12 cellular contexts compared by ENCODE assay signal in genomic region chr1:39393645-39394044, GRCh38.
DNase-seq lines count a peak whose midpoint lies in the region; ATAC-seq and TF ChIP-seq lines count a peak whose summit lies in the region.
"Had no signal": no experiment of that assay in that cellular context is flagged by ENCODE, and none has a peak within 500 bp of the region (broad histone marks: within the 10 kb centered on the region; RNA-seq: fewer than 3 reads in every experiment).

No MANE protein-coding gene starts in this region.

- peak overlapping the region; percentile 69 for H3K4me2 ChIP-seq in PC-9

- no peak for ATAC-seq in gastroesophageal sphincter
- no peak for ATAC-seq in stimulated activated effector memory CD8-positive, alpha-beta T cell treated with anti-CD3 and anti-CD28 coated beads, Interleukin-12 subunit alpha, Interleukin-12 subunit beta, amount 100 ng/mL, for 72 hours
- no peak for ATAC-seq in HG02840 (IDR thresholded peaks at IDR 0.05; ENCODE audit: low FRiP score, unreplicated experiment)
- no peak for ATAC-seq in HG02870 (IDR thresholded peaks at IDR 0.05; ENCODE audit: unreplicated experiment)

- WGBS in gastroesophageal sphincter (ENCODE audit: low coverage in 1 of 2), 2 donors = 80 to 86% methylated on average over 1 to 11 of the region's 11 CpGs

- H3K79me2 ChIP-seq in PC-9 (ENCODE audit: low read depth) = peaks cover 41% of the 10 kb centered on the region

- H3K36me3 ChIP-seq in PC-9 (ENCODE audit: low read depth) (no peaks in the 10 kb centered on the region), gastroesophageal sphincter (peaks cover 0 to 14% of the 10 kb centered on the region in 2 donors)

- DNase-seq in activated CD4-positive, alpha-beta memory T cell treated with anti-CD3 and anti-CD28 coated beads for 36 hours = no peak
- no peak for DNase-seq in activated CD4-positive, alpha-beta memory T cell treated with anti-CD3 and anti-CD28 coated beads, Interleukin-2, amount 10 ng/mL, durations not matched to agents 7 days and 5 days
- DNase-seq in PC-9 = no peak
- no peak for DNase-seq in stimulated activated effector memory CD8-positive, alpha-beta T cell treated with anti-CD3 and anti-CD28 coated beads, Interleukin-12 subunit alpha, Interleukin-12 subunit beta, amount 100 ng/mL, for 72 hours (ENCODE audit: low spot score in 2 of 2)
- no peak for DNase-seq in erythroblast (lab: John Stamatoyannopoulos, UW)
- DNase-seq: activated CD4-positive, CD25-positive, alpha-beta regulatory T cell treated with anti-CD3 and anti-CD28 coated beads, Interleukin-2, amount 50 U/mL, for 72 hours; NCI-H2107; SW 1271 had no signal

- H3K9me2 ChIP-seq in PC-9 (ENCODE audit: insufficient read depth) = no peaks in the 10 kb centered on the region

- no peak overlapping the region for H3K4me3 Mint-ChIP-seq in activated CD4-positive, alpha-beta memory T cell treated with anti-CD3 and anti-CD28 coated beads for 36 hours
- H3K4me3 Mint-ChIP-seq in activated CD4-positive, alpha-beta memory T cell treated with anti-CD3 and anti-CD28 coated beads, Interleukin-2, amount 10 ng/mL, durations not matched to agents 7 days and 5 days = no peak overlapping the region
- H3K4me3 Mint-ChIP-seq in stimulated activated effector memory CD8-positive, alpha-beta T cell treated with anti-CD3 and anti-CD28 coated beads, Interleukin-12 subunit alpha, Interleukin-12 subunit beta, amount 100 ng/mL, for 72 hours = peak overlapping the region; percentile 17
- H3K4me3 Mint-ChIP-seq: neural crest cell had no signal

- H3K9me3 ChIP-seq in PC-9 (ENCODE audit: insufficient read depth, low read depth) (no peaks in the 10 kb centered on the region), gastroesophageal sphincter (no peaks in the 10 kb centered on the region)

- no peak overlapping the region for H2AFZ ChIP-seq in PC-9

- BruUV-seq in PC-9 (replicated peaks; lab: Mats Ljungman, UMichigan) = no TSS peak

- no peak for TF ChIP-seq CTCF in PC-9 (conservative IDR thresholded peaks at IDR 0.05)
- TF ChIP-seq CTCF in gastroesophageal sphincter (IDR thresholded peaks at IDR 0.05) = no peak

- peak overlapping the region; percentile 93 for H3K27ac ChIP-seq in PC-9
- H3K27ac ChIP-seq in gastroesophageal sphincter = peak overlapping the region in 3 of 4 donors; percentile 77 to 84 (median 82)

- intact Hi-C loops in activated CD4-positive, alpha-beta memory T cell treated with anti-CD3 and anti-CD28 coated beads for 36 hours (cut with micrococcal nuclease) = loop anchor here (2.0 kb wide), 1 partner anchor 17 kb away; no protein-coding TSS in a partner anchor
- intact Hi-C loops in PC-9 (cut with micrococcal nuclease; ENCODE audit: unreplicated experiment) = loop anchor here (2.0 to 10.0 kb wide), 2 partner anchors 201 to 439 kb away; no protein-coding TSS in a partner anchor

- peaks cover 77% of the 10 kb centered on the region for H3K4me1 Mint-ChIP-seq in activated CD4-positive, alpha-beta memory T cell treated with anti-CD3 and anti-CD28 coated beads for 36 hours (ENCODE audit: low read depth)
- H3K4me1 Mint-ChIP-seq in activated CD4-positive, alpha-beta memory T cell treated with anti-CD3 and anti-CD28 coated beads, Interleukin-2, amount 10 ng/mL, durations not matched to agents 7 days and 5 days = peaks cover 74% of the 10 kb centered on the region
- H3K4me1 Mint-ChIP-seq in stimulated activated effector memory CD8-positive, alpha-beta T cell treated with anti-CD3 and anti-CD28 coated beads, Interleukin-12 subunit alpha, Interleukin-12 subunit beta, amount 100 ng/mL, for 72 hours = peaks cover 69% of the 10 kb centered on the region

- POLR2A ChIA-PET in activated CD4-positive, alpha-beta memory T cell treated with anti-CD3 and anti-CD28 coated beads for 36 hours (lab: Charles Lee) = no interaction called here
- POLR2A ChIA-PET in activated CD4-positive, alpha-beta memory T cell treated with anti-CD3 and anti-CD28 coated beads, Interleukin-2, amount 10 ng/mL, durations not matched to agents 7 days and 5 days (lab: Charles Lee) = interaction anchor here (2.3 kb wide), 1 partner anchor 16 kb away, joined by 14 read pairs; no protein-coding TSS in a partner anchor
- POLR2A ChIA-PET in PC-9 (lab: Charles Lee; ENCODE audit: unreplicated experiment) = no interaction called here

- H4K20me1 ChIP-seq in PC-9 (ENCODE audit: insufficient read depth) = no peaks in the 10 kb centered on the region

- no peaks in the 10 kb centered on the region for H3K27me3 Mint-ChIP-seq in activated CD4-positive, alpha-beta memory T cell treated with anti-CD3 and anti-CD28 coated beads for 36 hours
- H3K27me3 Mint-ChIP-seq in activated CD4-positive, alpha-beta memory T cell treated with anti-CD3 and anti-CD28 coated beads, Interleukin-2, amount 10 ng/mL, durations not matched to agents 7 days and 5 days = no peaks in the 10 kb centered on the region

- peak overlapping the region; percentile 40 for H3K27ac Mint-ChIP-seq in activated CD4-positive, alpha-beta memory T cell treated with anti-CD3 and anti-CD28 coated beads for 36 hours
- H3K27ac Mint-ChIP-seq in activated CD4-positive, alpha-beta memory T cell treated with anti-CD3 and anti-CD28 coated beads, Interleukin-2, amount 10 ng/mL, durations not matched to agents 7 days and 5 days = no peak overlapping the region
- H3K27ac Mint-ChIP-seq in stimulated activated effector memory CD8-positive, alpha-beta T cell treated with anti-CD3 and anti-CD28 coated beads, Interleukin-12 subunit alpha, Interleukin-12 subunit beta, amount 100 ng/mL, for 72 hours = peak overlapping the region; percentile 67

- H3K4me1 ChIP-seq in PC-9 (replicated peaks; ENCODE audit: insufficient read depth) = peaks cover 75% of the 10 kb centered on the region
- peaks cover 43 to 94% (median 59%) of the 10 kb centered on the region in 3 donors for H3K4me1 ChIP-seq in gastroesophageal sphincter

- no peaks in the 10 kb centered on the region for H3K27me3 ChIP-seq in PC-9 (ENCODE audit: insufficient read depth, low read depth)
- no peaks in the 10 kb centered on the region for H3K27me3 ChIP-seq in gastroesophageal sphincter

- TF ChIP-seq EP300 in gastroesophageal sphincter (IDR thresholded peaks at IDR 0.05) = no peak

- H3K4me3 ChIP-seq in PC-9 (no peak overlapping the region), gastroesophageal sphincter (no peak overlapping the region)

- peaks cover 68% of the 10 kb centered on the region for H3F3A ChIP-seq in PC-9 (ENCODE audit: insufficient read depth, low read depth)

- peaks cover 27% of the 10 kb centered on the region for H3K36me3 Mint-ChIP-seq in activated CD4-positive, alpha-beta memory T cell treated with anti-CD3 and anti-CD28 coated beads for 36 hours
- H3K36me3 Mint-ChIP-seq in activated CD4-positive, alpha-beta memory T cell treated with anti-CD3 and anti-CD28 coated beads, Interleukin-2, amount 10 ng/mL, durations not matched to agents 7 days and 5 days (ENCODE audit: low read depth) = peaks cover 58% of the 10 kb centered on the region
- peaks cover 87% of the 10 kb centered on the region for H3K36me3 Mint-ChIP-seq in stimulated activated effector memory CD8-positive, alpha-beta T cell treated with anti-CD3 and anti-CD28 coated beads, Interleukin-12 subunit alpha, Interleukin-12 subunit beta, amount 100 ng/mL, for 72 hours

- no peaks in the 10 kb centered on the region for H3K9me3 Mint-ChIP-seq in activated CD4-positive, alpha-beta memory T cell treated with anti-CD3 and anti-CD28 coated beads for 36 hours
- H3K9me3 Mint-ChIP-seq in activated CD4-positive, alpha-beta memory T cell treated with anti-CD3 and anti-CD28 coated beads, Interleukin-2, amount 10 ng/mL, durations not matched to agents 7 days and 5 days = no peaks in the 10 kb centered on the region
- H3K9me3 Mint-ChIP-seq in stimulated activated effector memory CD8-positive, alpha-beta T cell treated with anti-CD3 and anti-CD28 coated beads, Interleukin-12 subunit alpha, Interleukin-12 subunit beta, amount 100 ng/mL, for 72 hours = no peaks in the 10 kb centered on the region
- H3K9me3 Mint-ChIP-seq: neural crest cell had no signal

- CTCF ChIA-PET in activated CD4-positive, alpha-beta memory T cell treated with anti-CD3 and anti-CD28 coated beads for 36 hours (lab: Charles Lee) = interaction anchor here (1.1 kb wide), 2 partner anchors 135 to 202 kb away, joined by 3 to 4 read pairs; no protein-coding TSS in a partner anchor
- CTCF ChIA-PET in activated CD4-positive, alpha-beta memory T cell treated with anti-CD3 and anti-CD28 coated beads, Interleukin-2, amount 10 ng/mL, durations not matched to agents 7 days and 5 days (lab: Charles Lee) = no interaction called here
- CTCF ChIA-PET in PC-9 (lab: Charles Lee) = interaction anchor here (2.2 kb wide), 1 partner anchor 15 kb away, joined by 8 read pairs; no protein-coding TSS in a partner anchor

- TF ChIP-seq POLR2A in gastroesophageal sphincter (IDR thresholded peaks at IDR 0.05) (no peak), erythroblast (IDR thresholded peaks at IDR 0.05; ENCODE audit: low read length) (no peak)
